25 cellular contexts compared by ENCODE assay signal in genomic region chr1:166410083-166410385, GRCh38.
"Had no signal": no experiment of that assay in that cellular context is flagged by ENCODE, and none has a peak within 500 bp of the region (broad histone marks: within the 10 kb centered on the region; RNA-seq: fewer than 3 reads in every experiment).

No MANE protein-coding gene starts in this region.

- H3K27ac ChIP-seq: neutrophil, pancreas, prostate gland, right atrium auricular region, sigmoid colon, stomach, thoracic aorta, thyroid gland, tibial nerve, upper lobe of left lung, vagina had no signal

- H3K4me3 ChIP-seq: pancreas, prostate gland, right atrium auricular region, sigmoid colon, stomach, thoracic aorta, thyroid gland, tibial nerve, upper lobe of left lung, vagina had no signal

- DNase-seq: naive thymus-derived CD4-positive, alpha-beta T cell; nucleus accumbens; pancreas; retina; sigmoid colon; small intestine; stimulated activated CD4-positive, alpha-beta T cell treated with anti-CD3 and anti-CD28 coated beads, Interleukin-15, amount 100 ng/mL, for 24 hours; stimulated activated CD4-positive, alpha-beta T cell treated with anti-CD3 and anti-CD28 coated beads, Interleukin-2, amount 100 ng/mL, for 24 hours; stimulated activated CD4-positive, alpha-beta T cell treated with anti-CD3 and anti-CD28 coated beads, Interleukin-2, amount 100 ng/mL, for 48 hours; stimulated activated CD4-positive, alpha-beta T cell treated with anti-CD3 and anti-CD28 coated beads, Interleukin-4, amount 100 ng/mL, for 24 hours; stimulated activated naive B cell treated with anti-CD40 and anti-IgM and Interleukin-4, amounts not matched to agents 10 μg/mL and 1 μg/mL and 100 μg/mL, for 72 hours; stimulated activated naive CD4-positive, alpha-beta T cell treated with Interleukin-2 at 50 U/mL for 16 hours; stomach; thyroid gland; trophoblast cell; upper lobe of left lung had no signal

- H3K4me1 ChIP-seq: pancreas, prostate gland, right atrium auricular region, sigmoid colon, stomach, thyroid gland, tibial nerve, upper lobe of left lung, vagina had no signal

- H3K9me3 ChIP-seq: neutrophil, pancreas, prostate gland, sigmoid colon, thoracic aorta, thyroid gland, vagina had no signal

- H3K36me3 ChIP-seq: neutrophil, pancreas, prostate gland, right atrium auricular region, sigmoid colon, stomach, thoracic aorta, thyroid gland, tibial nerve, upper lobe of left lung, vagina had no signal

- FAIRE-seq: pancreas, small intestine, urothelium cell line had no signal

- H3K27me3 ChIP-seq: neutrophil, pancreas, right atrium auricular region, sigmoid colon, stomach, thyroid gland, tibial nerve, upper lobe of left lung, vagina had no signal

- ATAC-seq: naive thymus-derived CD4-positive, alpha-beta T cell; natural killer cell treated with Interleukin-12 subunit alpha and Interleukin-12 subunit beta and Interleukin-15 and Interleukin-18, amount 100 ng/mL, for 72 hours; pancreas; stimulated activated effector memory CD8-positive, alpha-beta T cell treated with anti-CD3 and anti-CD28 coated beads, Interleukin-12 subunit alpha, Interleukin-12 subunit beta, amount 100 ng/mL, for 72 hours; stimulated activated naive B cell treated with anti-CD40 and anti-IgM and Interleukin-4, amounts not matched to agents 10 μg/mL and 1 μg/mL and 100 μg/mL, for 72 hours had no signal
